13 cellular contexts compared by ENCODE assay signal in the genomic region with DNA sequence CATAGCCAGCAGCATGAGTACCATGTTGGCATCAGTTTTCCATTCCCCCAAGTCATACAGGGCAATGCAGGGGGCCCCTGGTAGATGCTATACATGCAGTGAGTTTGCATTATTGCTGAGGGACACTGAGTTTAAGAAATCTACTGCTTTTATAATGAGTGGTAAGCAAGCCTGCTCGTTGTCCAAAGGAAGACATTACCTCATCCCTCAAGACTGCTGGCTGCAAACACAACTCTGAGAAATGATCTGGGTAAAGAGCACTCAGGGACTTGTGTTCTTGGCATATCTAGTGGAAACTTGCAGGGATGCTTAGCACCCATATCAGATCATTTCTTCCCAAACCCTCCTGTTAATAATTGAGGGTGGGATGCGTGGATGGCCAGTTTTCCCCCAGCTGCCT.
DNase-seq lines count a peak whose midpoint lies in the region; ATAC-seq, FAIRE-seq and TF ChIP-seq lines count a peak whose summit lies in the region.
"Had no signal": no experiment of that assay in that cellular context is flagged by ENCODE, and none has a peak within 500 bp of the region (broad histone marks: within the 10 kb centered on the region; RNA-seq: fewer than 3 reads in every experiment).

No MANE protein-coding gene starts in this region.

- intact Hi-C loops in left cardiac atrium (cut with DNase I): loop anchor here (5.0 to 10.0 kb wide), 2 partner anchors 69 to 273 kb away; no protein-coding TSS in a partner anchor

- DNase-seq in DMS53 (lab: John Stamatoyannopoulos, UW): peak; percentile 12
- DNase-seq in DMS53 treated with DMSO at 0.1 percent for 48 hours (lab: John Stamatoyannopoulos, UW; ENCODE audit: unreplicated experiment): no peak
- peak; percentile 49 for DNase-seq in bronchial epithelial cell (ENCODE audit: low read depth)
- DNase-seq in left cardiac atrium: no peak
- DNase-seq in skeletal muscle cell (ENCODE audit: low read depth): peak; percentile 65
- no peak for DNase-seq in cerebellum (ENCODE audit: low spot score)
- DNase-seq in NCI-H146 treated with DMSO at 0.1 percent for 48 hours (lab: John Stamatoyannopoulos, UW; ENCODE audit: unreplicated experiment): no peak
- DNase-seq: activated CD4-positive, alpha-beta T cell treated with anti-CD3 and anti-CD28 coated beads, Interleukin-2, amount 50 U/mL, for 1 hour; activated T-cell treated with anti-CD3 and anti-CD28 coated beads, Interleukin-2, amount 50 U/mL, for 48 hours; endodermal cell; NCI-H2029; SHP77 treated with DMSO at 0.1 percent for 48 hours had no signal

- H3K4me3 ChIP-seq in bronchial epithelial cell (ENCODE audit: low read depth, low read length) (no peak overlapping the region), skeletal muscle cell (ENCODE audit: low read depth, low read length) (no peak overlapping the region)

- TF ChIP-seq CTCF in bronchial epithelial cell (IDR thresholded peaks at IDR 0.05; ENCODE audit: insufficient read depth, low read length, severe bottlenecking): no peak

- H3K36me3 ChIP-seq in bronchial epithelial cell (ENCODE audit: control insufficient read depth, insufficient read depth, low read length): peaks cover 8% of the 10 kb centered on the region

- no peak for FAIRE-seq in bronchial epithelial cell (lab: Jason Lieb, UNC)

- no peaks in the 10 kb centered on the region for H3K27me3 ChIP-seq in bronchial epithelial cell (ENCODE audit: control insufficient read depth, insufficient read depth, low read length)

- ATAC-seq in left cardiac atrium: peak; percentile 71 to 84
- ATAC-seq in HG02623 (IDR thresholded peaks at IDR 0.05; ENCODE audit: unreplicated experiment): no peak

Comparison
In these comparisons a context has a peak if more than half of its experiments do, and no peak if none do; other contexts are left out.
1. DNase-seq: peak in DMS53 (single experiment), bronchial epithelial cell (single experiment) and skeletal muscle cell (single experiment); none in DMS53 treated with DMSO at 0.1 percent for 48 hours (single experiment), left cardiac atrium (single experiment), cerebellum (single experiment) and NCI-H146 treated with DMSO at 0.1 percent for 48 hours (single experiment).